ENCODE assay signal across 18 cellular contexts in genomic region chr5:147439253-147439652, GRCh38.
A peak's percentile ranks its signal among the peaks of the same experiment; 100 is the strongest.
DNase-seq lines count a peak whose midpoint lies in the region; ATAC-seq and TF ChIP-seq lines count a peak whose summit lies in the region.
"Had no signal": no experiment of that assay in that cellular context is flagged by ENCODE, and none has a peak within 500 bp of the region (broad histone marks: within the 10 kb centered on the region; RNA-seq: fewer than 3 reads in every experiment).

No MANE protein-coding gene starts in this region.

- no peaks in the 10 kb centered on the region for H3K4me1 Mint-ChIP-seq in naive thymus-derived CD4-positive, alpha-beta T cell
- H3K4me1 Mint-ChIP-seq in activated T-helper 1 cell treated with anti-CD3 and anti-CD28 coated beads, Interleukin-12 subunit alpha, Interleukin-12 subunit beta, Interleukin-2, Interleukin-4 antibody, amounts not matched to agents 30 ng/mL and 10 ng/mL and 1 ng/mL, durations not matched to agents 14 hours and 24 hours and 36 hours (ENCODE audit: low read depth) = no peaks in the 10 kb centered on the region
- H3K4me1 Mint-ChIP-seq: activated CD4-positive, alpha-beta T cell treated with anti-CD3 and anti-CD28 coated beads, Interleukin-2, amount 10 ng/mL, durations not matched to agents 24 days and 14 days had no signal

- peak; percentile 40 for ATAC-seq in naive thymus-derived CD4-positive, alpha-beta T cell
- ATAC-seq: activated T-cell treated with anti-CD3 and anti-CD28 coated beads, Interleukin-2, amount 50 U/mL, for 4 hours had no signal

- intact Hi-C loops in mammary epithelial cell (cut with micrococcal nuclease) = no loop called here
- intact Hi-C loops in naive thymus-derived CD4-positive, alpha-beta T cell (cut with micrococcal nuclease) = no loop called here
- intact Hi-C loops in activated T-helper 1 cell treated with anti-CD3 and anti-CD28 coated beads, Interleukin-12 subunit alpha, Interleukin-12 subunit beta, Interleukin-2, Interleukin-4 antibody, amounts not matched to agents 30 ng/mL and 10 ng/mL and 1 ng/mL, durations not matched to agents 14 hours and 24 hours and 36 hours (cut with micrococcal nuclease) = no loop called here

- H3K27ac ChIP-seq in mammary epithelial cell (ENCODE audit: insufficient read depth, low read depth, low read length) = no peak overlapping the region
- H3K27ac ChIP-seq in naive thymus-derived CD4-positive, alpha-beta T cell (ENCODE audit: low read depth, low read length) = no peak overlapping the region
- H3K27ac ChIP-seq: ovary, spleen had no signal

- no peak overlapping the region for H3K4me3 ChIP-seq in mammary epithelial cell (replicated peaks in 1 of 3; ENCODE audit: insufficient read depth in 1 of 3, low read depth in 2 of 3, low read length in 3 of 3)
- no peak overlapping the region for H3K4me3 ChIP-seq in naive thymus-derived CD4-positive, alpha-beta T cell (ENCODE audit: low read length)
- H3K4me3 ChIP-seq: ovary, spleen had no signal

- no peaks in the 10 kb centered on the region for H3K4me1 ChIP-seq in mammary epithelial cell (ENCODE audit: insufficient read depth, low read length)
- H3K4me1 ChIP-seq in naive thymus-derived CD4-positive, alpha-beta T cell (ENCODE audit: control insufficient read depth in 2 of 2, insufficient read depth in 2 of 2, low read length in 2 of 2) = no peaks in the 10 kb centered on the region

- no peak overlapping the region for H3K27ac Mint-ChIP-seq in naive thymus-derived CD4-positive, alpha-beta T cell
- H3K27ac Mint-ChIP-seq in activated T-helper 1 cell treated with anti-CD3 and anti-CD28 coated beads, Interleukin-12 subunit alpha, Interleukin-12 subunit beta, Interleukin-2, Interleukin-4 antibody, amounts not matched to agents 30 ng/mL and 10 ng/mL and 1 ng/mL, durations not matched to agents 14 hours and 24 hours and 36 hours = no peak overlapping the region
- H3K27ac Mint-ChIP-seq: activated CD4-positive, alpha-beta T cell treated with anti-CD3 and anti-CD28 coated beads, Interleukin-2, amount 10 ng/mL, durations not matched to agents 24 days and 14 days; activated naive CD8-positive, alpha-beta T cell treated with anti-CD3 and anti-CD28 coated beads, Interleukin-2, amount 10 ng/mL, durations not matched to agents 7 days and 5 days; stimulated activated naive CD8-positive, alpha-beta T cell treated with anti-CD3 and anti-CD28 coated beads, Interleukin-15, Interleukin-2, amounts not matched to agents 100 ng/mL and 50 ng/mL, for 24 hours had no signal

- DNase-seq in EL (peak; percentile 28), M059J (ENCODE audit: low read depth) (peak; percentile 55), mammary epithelial cell (peak; percentile 25), Kasumi-1 (lab: John Stamatoyannopoulos, UW) (no peak), GM19238 (ENCODE audit: insufficient read length, low spot score) (no peak)
- no peak for DNase-seq in naive thymus-derived CD4-positive, alpha-beta T cell
- DNase-seq in activated T-cell treated with anti-CD3 and anti-CD28 coated beads, Interleukin-2, amount 50 U/mL, for 1 hour = no peak
- no peak for DNase-seq in activated T-helper 1 cell treated with anti-CD3 and anti-CD28 coated beads, Interleukin-12 subunit alpha, Interleukin-12 subunit beta, Interleukin-2, Interleukin-4 antibody, amounts not matched to agents 30 ng/mL and 10 ng/mL and 1 ng/mL, durations not matched to agents 14 hours and 24 hours and 36 hours (ENCODE audit: low spot score)
- DNase-seq: activated CD4-positive, alpha-beta T cell treated with anti-CD3 and anti-CD28 coated beads, Interleukin-2, amount 10 ng/mL, durations not matched to agents 24 days and 14 days; activated naive CD8-positive, alpha-beta T cell treated with anti-CD3 and anti-CD28 coated beads, Interleukin-2, amount 10 ng/mL, durations not matched to agents 7 days and 5 days; activated T-cell treated with anti-CD3 and anti-CD28 coated beads, Interleukin-2, amount 50 U/mL, for 4 hours; DMS79; head of caudate nucleus; NCI-H2081 treated with DMSO at 0.1 percent for 48 hours; NCI-H82; ovary; spleen had no signal

- H3K27me3 ChIP-seq in mammary epithelial cell (ENCODE audit: insufficient read depth, low read length) = no peaks in the 10 kb centered on the region
- H3K27me3 ChIP-seq in naive thymus-derived CD4-positive, alpha-beta T cell (ENCODE audit: control insufficient read depth in 2 of 2, insufficient read depth in 2 of 2, low read length in 2 of 2) = no peaks in the 10 kb centered on the region
- H3K27me3 ChIP-seq: ovary, spleen had no signal

- no peak overlapping the region for H3K4me3 Mint-ChIP-seq in naive thymus-derived CD4-positive, alpha-beta T cell
- H3K4me3 Mint-ChIP-seq in activated T-helper 1 cell treated with anti-CD3 and anti-CD28 coated beads, Interleukin-12 subunit alpha, Interleukin-12 subunit beta, Interleukin-2, Interleukin-4 antibody, amounts not matched to agents 30 ng/mL and 10 ng/mL and 1 ng/mL, durations not matched to agents 14 hours and 24 hours and 36 hours = no peak overlapping the region
- H3K4me3 Mint-ChIP-seq: activated CD4-positive, alpha-beta T cell treated with anti-CD3 and anti-CD28 coated beads, Interleukin-2, amount 10 ng/mL, durations not matched to agents 24 days and 14 days; activated naive CD8-positive, alpha-beta T cell treated with anti-CD3 and anti-CD28 coated beads, Interleukin-2, amount 10 ng/mL, durations not matched to agents 7 days and 5 days; activated T-cell treated with anti-CD3 and anti-CD28 coated beads, Interleukin-2, amount 50 U/mL, for 4 hours; stimulated activated naive CD8-positive, alpha-beta T cell treated with anti-CD3 and anti-CD28 coated beads, Interleukin-15, Interleukin-2, amounts not matched to agents 100 ng/mL and 50 ng/mL, for 24 hours had no signal

- POLR2A ChIA-PET in naive thymus-derived CD4-positive, alpha-beta T cell (lab: Charles Lee) = no interaction called here

- in situ Hi-C loops in mammary epithelial cell (cut with MboI; ENCODE audit: low sequenced_read_pairs in 2 of 2) = no loop called here

- no peak for TF ChIP-seq CTCF in mammary epithelial cell (conservative IDR thresholded peaks at IDR 0.05 in 1 of 2, IDR thresholded peaks at IDR 0.05 in 1 of 2; ENCODE audit: extremely low read depth in 1 of 2, insufficient read depth in 1 of 2, low read depth in 1 of 2, low read length in 2 of 2)

- CTCF ChIA-PET in mammary epithelial cell (lab: Charles Lee; ENCODE audit: low non-redundant PET) = no interaction called here
- CTCF ChIA-PET in naive thymus-derived CD4-positive, alpha-beta T cell (lab: Charles Lee) = no interaction called here

- H3K9me3 Mint-ChIP-seq in naive thymus-derived CD4-positive, alpha-beta T cell = peaks cover 0 to 4% (median 0%) of the 10 kb centered on the region in 11 donors
- no peaks in the 10 kb centered on the region for H3K9me3 Mint-ChIP-seq in activated T-helper 1 cell treated with anti-CD3 and anti-CD28 coated beads, Interleukin-12 subunit alpha, Interleukin-12 subunit beta, Interleukin-2, Interleukin-4 antibody, amounts not matched to agents 30 ng/mL and 10 ng/mL and 1 ng/mL, durations not matched to agents 14 hours and 24 hours and 36 hours
- H3K9me3 Mint-ChIP-seq: activated CD4-positive, alpha-beta T cell treated with anti-CD3 and anti-CD28 coated beads, Interleukin-2, amount 10 ng/mL, durations not matched to agents 24 days and 14 days; activated naive CD8-positive, alpha-beta T cell treated with anti-CD3 and anti-CD28 coated beads, Interleukin-2, amount 10 ng/mL, durations not matched to agents 7 days and 5 days; activated T-cell treated with anti-CD3 and anti-CD28 coated beads, Interleukin-2, amount 50 U/mL, for 4 hours; stimulated activated naive CD8-positive, alpha-beta T cell treated with anti-CD3 and anti-CD28 coated beads, Interleukin-15, Interleukin-2, amounts not matched to agents 100 ng/mL and 50 ng/mL, for 24 hours had no signal

- peaks cover 3 to 36% (median 22%) of the 10 kb centered on the region in 5 donors for H3K27me3 Mint-ChIP-seq in naive thymus-derived CD4-positive, alpha-beta T cell
- no peaks in the 10 kb centered on the region for H3K27me3 Mint-ChIP-seq in activated T-helper 1 cell treated with anti-CD3 and anti-CD28 coated beads, Interleukin-12 subunit alpha, Interleukin-12 subunit beta, Interleukin-2, Interleukin-4 antibody, amounts not matched to agents 30 ng/mL and 10 ng/mL and 1 ng/mL, durations not matched to agents 14 hours and 24 hours and 36 hours (ENCODE audit: insufficient read depth)
- H3K27me3 Mint-ChIP-seq: activated naive CD8-positive, alpha-beta T cell treated with anti-CD3 and anti-CD28 coated beads, Interleukin-2, amount 10 ng/mL, durations not matched to agents 7 days and 5 days had no signal

- dilution Hi-C loops in mammary epithelial cell (cut with HindIII; ENCODE audit: low sequenced_read_pairs) = loop anchor here (10.0 kb wide), 1 partner anchor 64 kb away; no protein-coding TSS in a partner anchor

- no peaks in the 10 kb centered on the region for H3K36me3 Mint-ChIP-seq in naive thymus-derived CD4-positive, alpha-beta T cell
- H3K36me3 Mint-ChIP-seq in activated T-helper 1 cell treated with anti-CD3 and anti-CD28 coated beads, Interleukin-12 subunit alpha, Interleukin-12 subunit beta, Interleukin-2, Interleukin-4 antibody, amounts not matched to agents 30 ng/mL and 10 ng/mL and 1 ng/mL, durations not matched to agents 14 hours and 24 hours and 36 hours (ENCODE audit: low read depth) = no peaks in the 10 kb centered on the region
- H3K36me3 Mint-ChIP-seq: activated naive CD8-positive, alpha-beta T cell treated with anti-CD3 and anti-CD28 coated beads, Interleukin-2, amount 10 ng/mL, durations not matched to agents 7 days and 5 days had no signal

- 94% methylated on average over 2 of the region's 2 CpGs for WGBS in mammary epithelial cell (ENCODE audit: low coverage, missing lambda C conversion rate)

- no peaks in the 10 kb centered on the region for H3K79me2 ChIP-seq in mammary epithelial cell (ENCODE audit: insufficient read depth, low read length)

- H4K20me1 ChIP-seq in mammary epithelial cell (ENCODE audit: insufficient read depth, low read length) = no peaks in the 10 kb centered on the region

- no TSS peak for BruUV-seq in mammary epithelial cell (replicated peaks; lab: Mats Ljungman, UMichigan)

- H3K36me3 ChIP-seq in mammary epithelial cell (ENCODE audit: insufficient read depth, low read length) = no peaks in the 10 kb centered on the region
- H3K36me3 ChIP-seq in naive thymus-derived CD4-positive, alpha-beta T cell (ENCODE audit: control insufficient read depth in 2 of 3, insufficient read depth in 3 of 3, low read length in 3 of 3) = no peaks in the 10 kb centered on the region
- H3K36me3 ChIP-seq: ovary, spleen had no signal

- no peak overlapping the region for H2AFZ ChIP-seq in mammary epithelial cell (ENCODE audit: low read depth, low read length)

- H3K9ac ChIP-seq in mammary epithelial cell (ENCODE audit: insufficient read depth, low read length) = no peak overlapping the region

- no peaks in the 10 kb centered on the region for H3K9me3 ChIP-seq in mammary epithelial cell (replicated peaks; ENCODE audit: insufficient read depth, low read length)
- H3K9me3 ChIP-seq in naive thymus-derived CD4-positive, alpha-beta T cell (ENCODE audit: control insufficient read depth in 2 of 3, low read length in 3 of 3) = no peaks in the 10 kb centered on the region
- H3K9me3 ChIP-seq: ovary, spleen had no signal

- no peak overlapping the region for H3K4me2 ChIP-seq in mammary epithelial cell (ENCODE audit: insufficient read depth, low read depth, low read length)

Comparison
In these comparisons a context has a peak if more than half of its experiments do, and no peak if none do; other contexts are left out.
1. DNase-seq: peak in EL (single experiment), M059J (single experiment) and mammary epithelial cell (single experiment); none in naive thymus-derived CD4-positive, alpha-beta T cell (0 of 9), Kasumi-1 (0 of 2), activated T-cell treated with anti-CD3 and anti-CD28 coated beads, Interleukin-2, amount 50 U/mL, for 1 hour (single experiment), activated T-helper 1 cell treated with anti-CD3 and anti-CD28 coated beads, Interleukin-12 subunit alpha, Interleukin-12 subunit beta, Interleukin-2, Interleukin-4 antibody, amounts not matched to agents 30 ng/mL and 10 ng/mL and 1 ng/mL, durations not matched to agents 14 hours and 24 hours and 36 hours (single experiment) and GM19238 (single experiment).